ENCODE assay signal across 8 cellular contexts in the genomic region with DNA sequence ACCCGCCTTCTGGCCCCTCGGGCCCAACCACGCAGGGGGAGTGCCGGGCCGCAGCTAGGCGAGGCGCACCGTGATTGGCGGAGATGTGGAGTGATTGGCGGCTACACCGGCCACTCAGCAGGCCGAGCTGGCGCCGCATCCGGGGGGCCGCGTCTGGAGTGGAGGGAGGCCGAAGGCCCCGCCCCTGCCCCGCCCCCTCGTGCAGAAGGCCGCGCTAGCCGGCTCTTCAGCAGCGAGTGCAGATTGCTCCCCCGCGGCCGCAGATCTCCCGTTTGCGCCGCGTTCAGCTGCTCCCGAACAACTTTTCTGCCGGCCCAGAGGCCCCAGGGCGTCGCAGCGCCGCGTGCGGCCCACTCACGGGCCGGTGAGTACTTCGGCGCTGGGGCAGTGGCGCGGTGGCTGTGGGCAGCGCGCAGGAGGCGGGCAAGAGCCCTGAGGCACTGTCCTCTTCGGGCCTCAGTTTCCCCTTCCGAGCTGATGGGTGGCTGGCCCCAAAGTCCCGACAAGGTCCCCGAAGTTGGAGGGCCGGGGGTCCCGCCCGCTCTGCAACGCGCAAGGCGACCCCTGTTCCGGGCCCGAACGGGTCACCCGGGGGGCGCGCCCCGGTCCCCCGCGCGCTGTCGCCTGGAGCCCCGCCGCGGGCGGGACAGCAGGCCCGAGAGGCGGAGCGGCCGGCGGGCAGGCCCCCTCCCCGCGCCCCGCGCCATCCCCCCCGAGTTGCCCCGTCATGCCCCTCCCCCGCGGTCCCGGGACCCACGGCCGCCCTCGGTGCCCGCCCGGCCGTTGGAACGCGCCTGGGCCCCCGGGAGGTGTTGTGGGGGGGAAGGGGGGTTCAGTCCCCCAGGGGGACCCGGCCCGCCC. TPM values are rescaled to one million over a fixed set of nuclear protein-coding genes. Genes with fewer than 3 reads are reported as not detected.
DNase-seq lines count a peak whose midpoint lies in the region; ATAC-seq and TF ChIP-seq lines count a peak whose summit lies in the region.

A gene with protein sequence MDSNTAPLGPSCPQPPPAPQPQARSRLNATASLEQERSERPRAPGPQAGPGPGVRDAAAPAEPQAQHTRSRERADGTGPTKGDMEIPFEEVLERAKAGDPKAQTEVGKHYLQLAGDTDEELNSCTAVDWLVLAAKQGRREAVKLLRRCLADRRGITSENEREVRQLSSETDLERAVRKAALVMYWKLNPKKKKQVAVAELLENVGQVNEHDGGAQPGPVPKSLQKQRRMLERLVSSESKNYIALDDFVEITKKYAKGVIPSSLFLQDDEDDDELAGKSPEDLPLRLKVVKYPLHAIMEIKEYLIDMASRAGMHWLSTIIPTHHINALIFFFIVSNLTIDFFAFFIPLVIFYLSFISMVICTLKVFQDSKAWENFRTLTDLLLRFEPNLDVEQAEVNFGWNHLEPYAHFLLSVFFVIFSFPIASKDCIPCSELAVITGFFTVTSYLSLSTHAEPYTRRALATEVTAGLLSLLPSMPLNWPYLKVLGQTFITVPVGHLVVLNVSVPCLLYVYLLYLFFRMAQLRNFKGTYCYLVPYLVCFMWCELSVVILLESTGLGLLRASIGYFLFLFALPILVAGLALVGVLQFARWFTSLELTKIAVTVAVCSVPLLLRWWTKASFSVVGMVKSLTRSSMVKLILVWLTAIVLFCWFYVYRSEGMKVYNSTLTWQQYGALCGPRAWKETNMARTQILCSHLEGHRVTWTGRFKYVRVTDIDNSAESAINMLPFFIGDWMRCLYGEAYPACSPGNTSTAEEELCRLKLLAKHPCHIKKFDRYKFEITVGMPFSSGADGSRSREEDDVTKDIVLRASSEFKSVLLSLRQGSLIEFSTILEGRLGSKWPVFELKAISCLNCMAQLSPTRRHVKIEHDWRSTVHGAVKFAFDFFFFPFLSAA (plus strand): TSS at position 200 of the 861 bp plus-strand sequence. CDS start 7,606 bp downstream, outside the sequence.

- peak; percentile 99 for ATAC-seq in HG03378 (IDR thresholded peaks at IDR 0.05; ENCODE audit: unreplicated experiment)
- ATAC-seq in left colon = peak; percentile 99

- TF ChIP-seq POLR2A in GM19193 (IDR thresholded peaks at IDR 0.05; ENCODE audit: extremely low read depth, insufficient read depth, insufficient read length) = peak; percentile 62

- DNase-seq in AG20443 (ENCODE audit: low spot score) = peak; percentile 100
- DNase-seq in NCI-H510A treated with DMSO at 0.1 percent for 48 hours (lab: John Stamatoyannopoulos, UW) = peak; percentile 80
- DNase-seq in activated CD4-positive, alpha-beta T cell treated with anti-CD3 and anti-CD28 coated beads, Interleukin-2, amount 50 U/mL, for 24 hours (ENCODE audit: low read depth in 1 of 2, low spot score in 1 of 2) = peak; percentile 95 to 96
- peak; percentile 96 for DNase-seq in dedifferentiated amniotic fluid mesenchymal stem cell (ENCODE audit: extremely low spot score)
- DNase-seq in left colon = peak; percentile 98
- DNase-seq in stimulated activated CD4-positive, alpha-beta T cell treated with anti-CD3 and anti-CD28 coated beads, Interleukin-1b, Interleukin-23, amount 100 ng/mL, for 4 hours (ENCODE audit: low read depth in 2 of 2) = peak; percentile 95 to 98

- intact Hi-C loops in left colon (cut with DNase I, micrococcal nuclease) = no loop called here

RNA-seq across cellular contexts. Expression of the gene that starts here (rescaled TPM):
- 10 to 100 TPM in 1 of 2 donors, 1 to 10 TPM in 1; 8.3 to 14.7 TPM for total RNA-seq in left colon

Comparison
In these comparisons a context has a peak if more than half of its experiments do, and no peak if none do; other contexts are left out.
1. Peak in every context shown above with its lines: DNase-seq and ATAC-seq.